In the genomic region with DNA sequence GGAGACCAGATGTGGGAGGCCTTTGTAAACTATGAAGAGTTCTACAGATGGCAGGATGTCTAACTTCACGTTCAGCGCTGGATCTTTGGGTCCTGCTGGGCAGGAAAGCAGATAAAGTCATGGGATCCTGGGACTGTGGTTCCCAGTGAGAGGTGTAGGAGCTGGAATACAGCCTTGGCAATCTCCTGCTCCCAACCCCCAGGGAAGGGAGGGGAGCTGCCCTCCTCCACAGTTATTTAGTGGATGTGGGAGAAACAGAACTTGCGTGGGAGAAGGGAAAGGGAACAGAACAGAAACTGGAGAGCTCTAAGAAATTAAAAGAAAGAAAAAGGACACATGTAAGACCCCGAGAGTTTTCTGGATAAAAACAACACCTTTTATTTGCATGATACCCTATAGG, we compare ENCODE assay signal across 26 cellular contexts. TPM values are rescaled to one million over a fixed set of nuclear protein-coding genes. Genes with fewer than 3 reads are reported as not detected.
DNase-seq lines count a peak whose midpoint lies in the region; ATAC-seq and TF ChIP-seq lines count a peak whose summit lies in the region.
"Had no signal": no experiment of that assay in that cellular context is flagged by ENCODE, and none has a peak within 500 bp of the region (broad histone marks: within the 10 kb centered on the region; RNA-seq: fewer than 3 reads in every experiment).

No MANE protein-coding gene starts in this region.

- H3K9me3 ChIP-seq in Panc1 (ENCODE audit: control insufficient read depth, insufficient read depth, low read depth, low read length) (no peaks in the 10 kb centered on the region), right cardiac atrium (ENCODE audit: control insufficient read depth, low read length) (no peaks in the 10 kb centered on the region), aorta (ENCODE audit: control insufficient read depth, low read length) (no peaks in the 10 kb centered on the region)
- H3K9me3 ChIP-seq: BLaER1, ovary, SK-N-SH, spleen had no signal

- in situ Hi-C loops in Panc1 (cut with HindIII; ENCODE audit: low pct_unique_long_range_greater_than_20kb, low sequenced_read_pairs) = no loop called here

- H3K4me3 ChIP-seq in Panc1 (ENCODE audit: low read depth in 2 of 2, low read length in 2 of 2) (no peak overlapping the region), dorsolateral prefrontal cortex (no peak overlapping the region), right cardiac atrium (ENCODE audit: low read length) (no peak overlapping the region), lower leg skin (ENCODE audit: low read depth, poor library complexity, severe bottlenecking) (no peak overlapping the region), aorta (ENCODE audit: low read length in 2 of 2) (no peak overlapping the region)
- H3K4me3 ChIP-seq: BLaER1, ovary, spleen had no signal

- POLR2A ChIA-PET in Panc1 (lab: Charles Lee) = no interaction called here

- H3K36me3 ChIP-seq in Panc1 (ENCODE audit: control insufficient read depth, insufficient read depth, low read length) (peaks cover 6% of the 10 kb centered on the region; the same call in 1 of the 2 replicates), aorta (ENCODE audit: control insufficient read depth in 1 of 2, insufficient read depth in 2 of 2, low read length in 1 of 2) (no peaks in the 10 kb centered on the region)
- H3K36me3 ChIP-seq: BLaER1, ovary, spleen had no signal

- no peak for TF ChIP-seq POLR2A in lower leg skin (IDR thresholded peaks at IDR 0.05)

- H3K4me1 ChIP-seq in Panc1 (ENCODE audit: control insufficient read depth, insufficient read depth, low read length) (peaks cover 54% of the 10 kb centered on the region), right cardiac atrium (ENCODE audit: control insufficient read depth, insufficient read depth, low read length) (peaks cover 7% of the 10 kb centered on the region), aorta (ENCODE audit: control insufficient read depth in 1 of 2, insufficient read depth in 2 of 2, low read length in 2 of 2) (peaks cover 3 to 7% of the 10 kb centered on the region in 2 donors)
- H3K4me1 ChIP-seq: spleen had no signal

- intact Hi-C loops in Panc1 (cut with micrococcal nuclease; ENCODE audit: unreplicated experiment) (no loop called here), dorsolateral prefrontal cortex (cut with DNase I) (no loop called here), right cardiac atrium (cut with DNase I) (no loop called here), lower leg skin (cut with DNase I; ENCODE audit: low total_unique reads) (no loop called here), aorta (cut with DNase I) (no loop called here)

- DNase-seq in Panc1 (ENCODE audit: low read depth, low spot score) = no peak
- peak in 3 of 10 donors; percentile 59 to 62 (median 61) for DNase-seq in dorsolateral prefrontal cortex
- DNase-seq in right cardiac atrium = no peak
- DNase-seq in lower leg skin (ENCODE audit: low spot score in 2 of 2) = no peak
- no peak for DNase-seq in aorta
- DNase-seq in NCI-H69 (lab: John Stamatoyannopoulos, UW) = no peak
- DNase-seq: activated CD4-positive, alpha-beta T cell treated with anti-CD3 and anti-CD28 coated beads for 1 hour; activated effector memory CD4-positive, alpha-beta T cell treated with anti-CD3 and anti-CD28 coated beads, Interleukin-2, amount 50 U/mL, for 16 hours; activated naive CD8-positive, alpha-beta T cell treated with anti-CD3 and anti-CD28 coated beads for 36 hours; activated T-cell treated with anti-CD3 and anti-CD28 coated beads for 4 hours; DMS53; effector memory CD8-positive, alpha-beta T cell; foreskin melanocyte; immature natural killer cell; NCI-H1105; NCI-H2029; NCI-H345; NCI-H82; RPMI8226; SK-N-SH; spleen had no signal

- BruUV-seq in Panc1 (replicated peaks; lab: Mats Ljungman, UMichigan) = no TSS peak

- WGBS in right cardiac atrium = 38% methylated on average over 4 of the region's 4 CpGs
- WGBS in lower leg skin, 2 donors = 71 to 75% methylated on average over 4 of the region's 4 CpGs
- 29 to 39% methylated on average over 4 of the region's 4 CpGs for WGBS in aorta, 2 donors

- CTCF ChIA-PET in Panc1 (lab: Charles Lee) = no interaction called here

- TF ChIP-seq CTCF in Panc1 (IDR thresholded peaks at IDR 0.05) (no peak), dorsolateral prefrontal cortex (IDR thresholded peaks at IDR 0.05 in 54 of 56, conservative IDR thresholded peaks at IDR 0.05 in 2 of 56; ENCODE audit: low read depth in 1 of 56, partially characterized antibody in 56 of 56) (no peak), lower leg skin (IDR thresholded peaks at IDR 0.05) (no peak)

- peak overlapping the region; percentile 45; the same call in 1 of the 2 replicates for H3K27ac ChIP-seq in Panc1 (ENCODE audit: low read length)
- H3K27ac ChIP-seq in dorsolateral prefrontal cortex = peak overlapping the region in 53 of 59 donors; percentile 3 to 99 (median 68)
- H3K27ac ChIP-seq in right cardiac atrium (ENCODE audit: low read length) = peak overlapping the region; percentile 20
- H3K27ac ChIP-seq in temporal lobe (ENCODE audit: low read depth, low read length) = peak overlapping the region; percentile 53
- H3K27ac ChIP-seq in aorta (ENCODE audit: low read depth in 1 of 2, low read length in 2 of 2) = no peak overlapping the region
- H3K27ac ChIP-seq: BLaER1, ovary had no signal

- ATAC-seq in Panc1 (no peak), right cardiac atrium (peak; percentile 35 to 48), aorta (ENCODE audit: low FRiP score) (no peak), GM19023 (IDR thresholded peaks at IDR 0.05; ENCODE audit: unreplicated experiment) (no peak)
- ATAC-seq: effector memory CD8-positive, alpha-beta T cell; left lobe of liver had no signal

- H3K27me3 ChIP-seq in Panc1 (ENCODE audit: control insufficient read depth, insufficient read depth, low read length) = no peaks in the 10 kb centered on the region
- no peaks in the 10 kb centered on the region for H3K27me3 ChIP-seq in dorsolateral prefrontal cortex
- H3K27me3 ChIP-seq in right cardiac atrium (ENCODE audit: control insufficient read depth, insufficient read depth) = no peaks in the 10 kb centered on the region
- no peaks in the 10 kb centered on the region for H3K27me3 ChIP-seq in aorta (ENCODE audit: control insufficient read depth in 1 of 2, insufficient read depth in 2 of 2, low read length in 1 of 2)
- H3K27me3 ChIP-seq: ovary had no signal

RNA-seq across cellular contexts. Expression of a gene that starts 37.0 kb away (rescaled TPM):
- total RNA-seq in Panc1 (2021; ENCODE audit: unreplicated experiment) = 50.3 TPM
- 33.2 TPM for polyA plus RNA-seq in Panc1 (2012; ENCODE audit: insufficient read length)
- total RNA-seq in dorsolateral prefrontal cortex = 100 to 1,000 TPM in 82 of 120 experiments, 10 to 100 TPM in 38; 44.5 to 165 (median 114) TPM
- 10 to 100 TPM; 20.1 to 30.2 (median 23.7) TPM for total RNA-seq in right cardiac atrium
- 10.0 TPM for polyA plus RNA-seq in right cardiac atrium
- 35.2 TPM for total RNA-seq in temporal lobe
- 10 to 100 TPM; 23.9 to 66.1 (median 42.3) TPM for total RNA-seq in lower leg skin
- total RNA-seq in aorta = 10 to 100 TPM; 28.2 to 37.7 TPM
- 1 to 10 TPM; 5.3 to 8.7 TPM for polyA plus RNA-seq in aorta
- total RNA-seq: activated naive CD8-positive, alpha-beta T cell treated with anti-CD3 and anti-CD28 coated beads for 36 hours had no signal

Comparison
In these comparisons a context has a peak if more than half of its experiments do, and no peak if none do; other contexts are left out.
1. ATAC-seq: peak in right cardiac atrium (2 of 2); none in Panc1 (single experiment), aorta (single experiment) and GM19023 (single experiment).
2. H3K27ac ChIP-seq: peak in Panc1 (single experiment), dorsolateral prefrontal cortex (53 of 59), right cardiac atrium (single experiment) and temporal lobe (single experiment); none in aorta (0 of 2).